In the genomic region with DNA sequence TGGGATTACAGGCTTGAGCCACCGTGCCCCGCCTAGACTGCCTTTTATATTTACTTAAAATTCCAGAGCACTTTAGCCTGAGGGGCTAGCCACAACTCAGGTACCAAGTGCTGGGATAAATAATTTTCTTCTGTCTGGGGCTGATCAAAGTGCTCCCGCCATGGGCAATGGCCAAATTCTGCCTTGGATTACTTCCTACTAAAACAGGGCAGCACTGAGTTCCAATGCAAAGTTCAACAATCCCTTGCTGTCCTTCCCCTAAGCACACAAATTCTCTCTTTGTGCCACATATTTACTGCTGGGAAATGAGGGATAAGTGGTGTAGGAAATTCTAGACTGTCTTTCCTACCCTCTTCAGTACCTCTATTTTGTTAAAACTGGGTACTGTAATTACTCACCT, we compare ENCODE assay signal across 1 cellular context.
TF ChIP-seq lines count a peak whose summit lies in the region.

No MANE protein-coding gene starts in this region.

TF ChIP-seq in liver, 16 proteins besides CTCF, POLR2A, EP300 and RAD21 (continued from another document):
- TF ChIP-seq, protein P1, sequence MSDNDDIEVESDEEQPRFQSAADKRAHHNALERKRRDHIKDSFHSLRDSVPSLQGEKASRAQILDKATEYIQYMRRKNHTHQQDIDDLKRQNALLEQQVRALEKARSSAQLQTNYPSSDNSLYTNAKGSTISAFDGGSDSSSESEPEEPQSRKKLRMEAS (IDR thresholded peaks at IDR 0.05): peak; percentile 72
- TF ChIP-seq GABPA (IDR thresholded peaks at IDR 0.05 in 1 of 2, conservative IDR thresholded peaks at IDR 0.05 in 1 of 2): no peak
TF ChIP-seq in liver: peak in this region for 12.
